In the genomic region with DNA sequence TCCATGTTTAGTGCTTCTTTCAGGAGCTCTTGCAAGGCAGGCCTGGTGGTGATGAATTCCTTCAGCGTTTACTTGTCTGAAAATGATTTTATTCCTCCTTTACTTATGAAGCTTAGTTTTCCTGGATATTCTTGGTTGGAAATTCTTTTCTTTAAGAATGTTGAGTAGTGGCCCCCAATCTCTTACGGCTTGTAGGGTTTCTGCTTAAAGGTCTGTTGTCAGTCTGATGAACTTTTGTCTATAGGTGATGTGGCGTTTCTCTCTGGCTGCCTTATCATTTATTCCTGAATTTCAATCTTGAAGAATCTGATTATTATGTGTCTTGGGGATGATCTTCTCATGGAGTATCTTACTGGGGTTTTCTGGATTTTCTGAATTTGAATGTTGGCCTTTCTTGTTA, we compare ENCODE assay signal across 29 cellular contexts.
"Had no signal": no experiment of that assay in that cellular context is flagged by ENCODE, and none has a peak within 500 bp of the region (broad histone marks: within the 10 kb centered on the region; RNA-seq: fewer than 3 reads in every experiment).

No MANE protein-coding gene starts in this region.

- H3K4me2 ChIP-seq: neural progenitor cell had no signal

- H2AFZ ChIP-seq: neural progenitor cell, parathyroid adenoma had no signal

- H3K4me1 Mint-ChIP-seq: nephron, neural progenitor cell had no signal

- H3K27me3 Mint-ChIP-seq: progenitor cell of endocrine pancreas; stimulated activated naive B cell treated with anti-CD40 and anti-IgM and Interleukin-4, amounts not matched to agents 10 μg/mL and 1 μg/mL and 100 μg/mL, for 72 hours; stimulated activated naive CD8-positive, alpha-beta T cell treated with anti-CD3 and anti-CD28 coated beads, Interleukin-15, Interleukin-2, amounts not matched to agents 100 ng/mL and 50 ng/mL, for 24 hours had no signal

- FAIRE-seq: small intestine, urothelium cell line had no signal

- H3K4me1 ChIP-seq: neural progenitor cell, parathyroid adenoma, psoas muscle, right lobe of liver, sigmoid colon, stomach, tibial nerve, upper lobe of left lung, vagina had no signal

- DNase-seq: natural killer cell; occipital lobe; ovary; posterior cingulate gyrus; psoas muscle; right cardiac atrium; right lobe of liver; sigmoid colon; small intestine; stimulated activated CD4-positive, alpha-beta T cell treated with anti-CD3 and anti-CD28 coated beads, Interleukin-15, amount 100 ng/mL, for 24 hours; stimulated activated CD4-positive, alpha-beta T cell treated with anti-CD3 and anti-CD28 coated beads, Interleukin-2, amount 100 ng/mL, for 24 hours; stimulated activated CD4-positive, alpha-beta T cell treated with anti-CD3 and anti-CD28 coated beads, Interleukin-2, amount 100 ng/mL, for 48 hours; stimulated activated CD4-positive, alpha-beta T cell treated with anti-CD3 and anti-CD28 coated beads, Interleukin-4, amount 100 ng/mL, for 24 hours; stimulated activated naive B cell treated with anti-CD40 and anti-IgM and Interleukin-4, amounts not matched to agents 10 μg/mL and 1 μg/mL and 100 μg/mL, for 72 hours; stimulated activated naive CD4-positive, alpha-beta T cell treated with Interleukin-2 at 50 U/mL for 16 hours; stomach; thyroid gland; trophoblast cell; upper lobe of left lung had no signal

- ATAC-seq: natural killer cell; psoas muscle; right cardiac atrium; right lobe of liver; stimulated activated effector memory CD8-positive, alpha-beta T cell treated with anti-CD3 and anti-CD28 coated beads, Interleukin-12 subunit alpha, Interleukin-12 subunit beta, amount 100 ng/mL, for 72 hours; stimulated activated naive B cell treated with anti-CD40 and anti-IgM and Interleukin-4, amounts not matched to agents 10 μg/mL and 1 μg/mL and 100 μg/mL, for 72 hours had no signal

- H3K27ac Mint-ChIP-seq: nephron; neural progenitor cell; progenitor cell of endocrine pancreas; stimulated activated effector memory CD8-positive, alpha-beta T cell treated with anti-CD3 and anti-CD28 coated beads, Interleukin-12 subunit alpha, Interleukin-12 subunit beta, amount 100 ng/mL, for 72 hours; stimulated activated naive B cell treated with anti-CD40 and anti-IgM and Interleukin-4, amounts not matched to agents 10 μg/mL and 1 μg/mL and 100 μg/mL, for 72 hours; stimulated activated naive CD8-positive, alpha-beta T cell treated with anti-CD3 and anti-CD28 coated beads, Interleukin-15, Interleukin-2, amounts not matched to agents 100 ng/mL and 50 ng/mL, for 24 hours had no signal

- H3K9me3 ChIP-seq: right lobe of liver, thyroid gland had no signal

- H3K9ac ChIP-seq: neural progenitor cell, parathyroid adenoma had no signal

- H3K36me3 ChIP-seq: ovary, right lobe of liver, thyroid gland had no signal

- H3K27me3 ChIP-seq: neural progenitor cell, ovary, right lobe of liver, sigmoid colon, stomach, thyroid gland, tibial nerve, upper lobe of left lung, vagina had no signal

- H3K4me3 ChIP-seq: neural progenitor cell, ovary, psoas muscle, right lobe of liver, sigmoid colon, stomach, thoracic aorta, thyroid gland, tibial nerve, upper lobe of left lung, vagina had no signal

- H3K27ac ChIP-seq: neural progenitor cell, ovary, parathyroid adenoma, psoas muscle, right lobe of liver, sigmoid colon, stomach, thoracic aorta, thyroid gland, tibial nerve, upper lobe of left lung, vagina had no signal

- H3K4me3 Mint-ChIP-seq: natural killer cell; nephron; neural progenitor cell; stimulated activated effector memory CD8-positive, alpha-beta T cell treated with anti-CD3 and anti-CD28 coated beads, Interleukin-12 subunit alpha, Interleukin-12 subunit beta, amount 100 ng/mL, for 72 hours; stimulated activated naive B cell treated with anti-CD40 and anti-IgM and Interleukin-4, amounts not matched to agents 10 μg/mL and 1 μg/mL and 100 μg/mL, for 72 hours; stimulated activated naive CD8-positive, alpha-beta T cell treated with anti-CD3 and anti-CD28 coated beads, Interleukin-15, Interleukin-2, amounts not matched to agents 100 ng/mL and 50 ng/mL, for 24 hours had no signal
